Comparison of ENCODE assay signal across 8 cellular contexts in genomic region chr17:74089869-74090464, GRCh38.
A peak's percentile ranks its signal among the peaks of the same experiment; 100 is the strongest.
DNase-seq lines count a peak whose midpoint lies in the region; ATAC-seq and TF ChIP-seq lines count a peak whose summit lies in the region.

No MANE protein-coding gene starts in this region.

- H3K27me3 ChIP-seq in BJ (ENCODE audit: control insufficient read depth, insufficient read depth, low read length) = no peaks in the 10 kb centered on the region

- DNase-seq in BJ (ENCODE audit: low read depth) (no peak), GM19238 (ENCODE audit: insufficient read length, low spot score) (peak; percentile 40), NCI-H510A treated with DMSO at 0.1 percent for 48 hours (lab: John Stamatoyannopoulos, UW) (peak; percentile 48), iPS-NIHi11 (ENCODE audit: low spot score) (peak; percentile 84), middle frontal gyrus (ENCODE audit: extremely low spot score, low spot score) (no peak)
- DNase-seq in activated CD8-positive, alpha-beta memory T cell treated with anti-CD3 and anti-CD28 coated beads, Interleukin-2, amount 50 U/mL, for 48 hours = peak; percentile 87
- peak; percentile 29 to 56 (median 42) for DNase-seq in stimulated activated CD4-positive, alpha-beta T cell treated with anti-CD3 and anti-CD28 coated beads, TNF-alpha, amount 100 ng/mL, for 48 hours (ENCODE audit: low read depth in 3 of 3)

- POLR2A ChIA-PET in BJ (lab: Charles Lee) = no interaction called here

- peak; percentile 58 for TF ChIP-seq CTCF in BJ (IDR thresholded peaks at IDR 0.05; ENCODE audit: insufficient read depth, low read depth, low read length)

- no peaks in the 10 kb centered on the region for H3K36me3 ChIP-seq in BJ (ENCODE audit: control insufficient read depth, insufficient read depth, low read length)

- CTCF ChIA-PET in BJ (lab: Yijun Ruan, JAX) = interaction anchor here (0.5 to 2.6 kb wide), 8 partner anchors 10 to 110 kb away, joined by 3 to 14 read pairs (median 4); no protein-coding TSS in a partner anchor

- H3K4me3 ChIP-seq in BJ (ENCODE audit: low read depth, low read length) = no peak overlapping the region

- no peak for ATAC-seq in GM21619 (IDR thresholded peaks at IDR 0.05; ENCODE audit: unreplicated experiment)

Comparison
In these comparisons a context has a peak if more than half of its experiments do, and no peak if none do; other contexts are left out.
1. DNase-seq: peak in GM19238 (single experiment), NCI-H510A treated with DMSO at 0.1 percent for 48 hours (single experiment), activated CD8-positive, alpha-beta memory T cell treated with anti-CD3 and anti-CD28 coated beads, Interleukin-2, amount 50 U/mL, for 48 hours (single experiment), iPS-NIHi11 (single experiment) and stimulated activated CD4-positive, alpha-beta T cell treated with anti-CD3 and anti-CD28 coated beads, TNF-alpha, amount 100 ng/mL, for 48 hours (3 of 3); none in BJ (single experiment) and middle frontal gyrus (single experiment).